1 cellular context compared by ENCODE assay signal in the genomic region with DNA sequence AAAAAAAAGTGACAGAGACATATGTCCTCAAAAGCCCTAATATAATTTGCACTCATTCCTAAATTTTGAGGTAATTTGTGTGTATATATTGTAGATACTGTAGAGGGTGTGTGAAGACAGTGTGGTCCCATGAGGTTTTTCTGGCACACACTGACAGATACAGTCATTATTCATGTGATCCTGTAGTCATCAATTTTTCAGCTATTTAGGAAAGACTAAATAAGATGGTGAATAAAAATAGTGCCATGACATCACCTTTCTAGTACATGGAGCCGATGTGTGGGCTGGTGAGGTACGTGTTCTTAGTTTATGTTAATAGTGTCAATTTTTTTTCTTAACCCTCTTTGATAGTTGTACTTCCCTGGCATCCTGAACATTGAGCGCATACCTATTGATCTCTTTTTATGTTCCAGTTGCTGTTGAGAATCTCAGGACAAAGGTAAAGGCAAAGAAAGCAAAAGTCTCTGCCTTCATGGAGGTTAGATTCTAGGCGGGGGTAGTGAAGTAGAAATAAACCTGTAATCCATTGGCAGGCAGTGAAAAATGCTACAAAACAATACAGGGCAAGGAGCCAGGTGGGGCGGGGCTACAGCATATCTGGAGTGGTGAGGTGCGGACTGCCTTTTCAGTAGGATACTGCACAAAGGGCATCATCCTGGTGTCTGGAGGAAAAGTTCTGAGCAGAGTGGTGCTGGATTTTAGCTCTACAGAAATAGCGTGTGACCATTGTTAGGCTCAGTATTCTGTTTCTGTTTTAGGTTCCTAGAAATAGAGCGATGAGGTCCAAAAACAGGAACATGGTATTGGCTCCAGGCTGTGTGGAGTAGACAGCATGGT.
A peak's percentile ranks its signal among the peaks of the same experiment; 100 is the strongest.
TF ChIP-seq lines count a peak whose summit lies in the region.

No MANE protein-coding gene starts in this region.

TF ChIP-seq in HEK293, 187 proteins besides CTCF, POLR2A, EP300 and RAD21 (continued from another document and continues in another):
- TF ChIP-seq RBAK (tag by site-specific recombination; IDR thresholded peaks at IDR 0.05) (no peak), ZBTB49 (tag by site-specific recombination; IDR thresholded peaks at IDR 0.05; ENCODE audit: low read depth) (no peak), ZNF266 (tag by site-specific recombination; IDR thresholded peaks at IDR 0.05; ENCODE audit: low read depth) (no peak), ZBTB48 (tag by site-specific recombination; IDR thresholded peaks at IDR 0.05) (no peak), BCL11B (tag by site-specific recombination; IDR thresholded peaks at IDR 0.05; ENCODE audit: low read depth) (no peak), KLF1 (tag by site-specific recombination; IDR thresholded peaks at IDR 0.05) (no peak), OVOL3 (tag by site-specific recombination; IDR thresholded peaks at IDR 0.05) (no peak), ZBTB8A (tag by site-specific recombination; IDR thresholded peaks at IDR 0.05) (no peak), TRIM28 (IDR thresholded peaks at IDR 0.05; ENCODE audit: borderline replicate concordance, low read length) (no peak), ZNF791 (tag by site-specific recombination; IDR thresholded peaks at IDR 0.05) (no peak), ZNF175 (tag by site-specific recombination; IDR thresholded peaks at IDR 0.05) (no peak), ZNF529 (tag by site-specific recombination; IDR thresholded peaks at IDR 0.05; ENCODE audit: insufficient replicate concordance) (no peak), ZBTB17 (tag by site-specific recombination; IDR thresholded peaks at IDR 0.05) (peak; percentile 58; the same call in 1 of the 2 replicates), ZNF664 (tag by site-specific recombination; IDR thresholded peaks at IDR 0.05) (no peak), ZNF558 (tag by site-specific recombination; IDR thresholded peaks at IDR 0.05) (0 out of 2 replicates have a peak, but pooled peaks have one; percentile 27), ZNF23 (tag by site-specific recombination; IDR thresholded peaks at IDR 0.05; ENCODE audit: borderline replicate concordance) (no peak), ZNF433 (tag by site-specific recombination; IDR thresholded peaks at IDR 0.05; ENCODE audit: low read depth) (no peak), ZNF302 (tag by site-specific recombination; IDR thresholded peaks at IDR 0.05; ENCODE audit: low read depth) (no peak), ZNF560 (tag by site-specific recombination; IDR thresholded peaks at IDR 0.05; ENCODE audit: borderline replicate concordance) (no peak), ZFHX2 (tag by site-specific recombination; conservative IDR thresholded peaks at IDR 0.05) (no peak; the same call in 1 of the 2 replicates), HOXD13 (CRISPR knock-in tag; IDR thresholded peaks at IDR 0.05; ENCODE audit: borderline replicate concordance) (no peak), ZNF473 (tag by site-specific recombination; IDR thresholded peaks at IDR 0.05) (no peak), PBX3 (CRISPR knock-in tag; IDR thresholded peaks at IDR 0.05) (no peak), ZNF777 (tag by site-specific recombination; IDR thresholded peaks at IDR 0.05; ENCODE audit: borderline replicate concordance) (no peak), ZBTB11 (tag by site-specific recombination; conservative IDR thresholded peaks at IDR 0.05; ENCODE audit: low read depth) (no peak), KLF16 (tag by site-specific recombination; IDR thresholded peaks at IDR 0.05) (no peak), ZNF596 (tag by site-specific recombination; IDR thresholded peaks at IDR 0.05) (no peak), ZNF747 (tag by site-specific recombination; IDR thresholded peaks at IDR 0.05) (no peak), ZNF843 (tag by site-specific recombination; IDR thresholded peaks at IDR 0.05) (no peak), REPIN1 (tag by site-specific recombination; IDR thresholded peaks at IDR 0.05; ENCODE audit: low read depth) (no peak), PRDM6 (tag by site-specific recombination; IDR thresholded peaks at IDR 0.05) (peak; percentile 23; the same call in 1 of the 2 replicates), ZSCAN4 (tag by site-specific recombination; IDR thresholded peaks at IDR 0.05) (peak; percentile 65; the same call in 1 of the 2 replicates), ZNF274 (IDR thresholded peaks at IDR 0.05; ENCODE audit: low read length) (no peak), ZNF274 (tag by site-specific recombination; IDR thresholded peaks at IDR 0.05; ENCODE audit: borderline replicate concordance) (no peak), FEZF1 (tag by site-specific recombination; IDR thresholded peaks at IDR 0.05) (0 out of 2 replicates have a peak, but pooled peaks have one; percentile 10)
- TF ChIP-seq, protein P1, sequence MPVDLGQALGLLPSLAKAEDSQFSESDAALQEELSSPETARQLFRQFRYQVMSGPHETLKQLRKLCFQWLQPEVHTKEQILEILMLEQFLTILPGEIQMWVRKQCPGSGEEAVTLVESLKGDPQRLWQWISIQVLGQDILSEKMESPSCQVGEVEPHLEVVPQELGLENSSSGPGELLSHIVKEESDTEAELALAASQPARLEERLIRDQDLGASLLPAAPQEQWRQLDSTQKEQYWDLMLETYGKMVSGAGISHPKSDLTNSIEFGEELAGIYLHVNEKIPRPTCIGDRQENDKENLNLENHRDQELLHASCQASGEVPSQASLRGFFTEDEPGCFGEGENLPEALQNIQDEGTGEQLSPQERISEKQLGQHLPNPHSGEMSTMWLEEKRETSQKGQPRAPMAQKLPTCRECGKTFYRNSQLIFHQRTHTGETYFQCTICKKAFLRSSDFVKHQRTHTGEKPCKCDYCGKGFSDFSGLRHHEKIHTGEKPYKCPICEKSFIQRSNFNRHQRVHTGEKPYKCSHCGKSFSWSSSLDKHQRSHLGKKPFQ (tag by site-specific recombination; IDR thresholded peaks at IDR 0.05) = no peak
- TF ChIP-seq, protein P2, sequence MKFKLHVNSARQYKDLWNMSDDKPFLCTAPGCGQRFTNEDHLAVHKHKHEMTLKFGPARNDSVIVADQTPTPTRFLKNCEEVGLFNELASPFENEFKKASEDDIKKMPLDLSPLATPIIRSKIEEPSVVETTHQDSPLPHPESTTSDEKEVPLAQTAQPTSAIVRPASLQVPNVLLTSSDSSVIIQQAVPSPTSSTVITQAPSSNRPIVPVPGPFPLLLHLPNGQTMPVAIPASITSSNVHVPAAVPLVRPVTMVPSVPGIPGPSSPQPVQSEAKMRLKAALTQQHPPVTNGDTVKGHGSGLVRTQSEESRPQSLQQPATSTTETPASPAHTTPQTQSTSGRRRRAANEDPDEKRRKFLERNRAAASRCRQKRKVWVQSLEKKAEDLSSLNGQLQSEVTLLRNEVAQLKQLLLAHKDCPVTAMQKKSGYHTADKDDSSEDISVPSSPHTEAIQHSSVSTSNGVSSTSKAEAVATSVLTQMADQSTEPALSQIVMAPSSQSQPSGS (tag by site-specific recombination; IDR thresholded peaks at IDR 0.05; ENCODE audit: low read depth) = peak; percentile 85
- TF ChIP-seq, protein P3, sequence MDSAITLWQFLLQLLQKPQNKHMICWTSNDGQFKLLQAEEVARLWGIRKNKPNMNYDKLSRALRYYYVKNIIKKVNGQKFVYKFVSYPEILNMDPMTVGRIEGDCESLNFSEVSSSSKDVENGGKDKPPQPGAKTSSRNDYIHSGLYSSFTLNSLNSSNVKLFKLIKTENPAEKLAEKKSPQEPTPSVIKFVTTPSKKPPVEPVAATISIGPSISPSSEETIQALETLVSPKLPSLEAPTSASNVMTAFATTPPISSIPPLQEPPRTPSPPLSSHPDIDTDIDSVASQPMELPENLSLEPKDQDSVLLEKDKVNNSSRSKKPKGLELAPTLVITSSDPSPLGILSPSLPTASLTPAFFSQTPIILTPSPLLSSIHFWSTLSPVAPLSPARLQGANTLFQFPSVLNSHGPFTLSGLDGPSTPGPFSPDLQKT (IDR thresholded peaks at IDR 0.05; ENCODE audit: borderline replicate concordance, low read depth, low read length) = no peak
- TF ChIP-seq, protein P4, sequence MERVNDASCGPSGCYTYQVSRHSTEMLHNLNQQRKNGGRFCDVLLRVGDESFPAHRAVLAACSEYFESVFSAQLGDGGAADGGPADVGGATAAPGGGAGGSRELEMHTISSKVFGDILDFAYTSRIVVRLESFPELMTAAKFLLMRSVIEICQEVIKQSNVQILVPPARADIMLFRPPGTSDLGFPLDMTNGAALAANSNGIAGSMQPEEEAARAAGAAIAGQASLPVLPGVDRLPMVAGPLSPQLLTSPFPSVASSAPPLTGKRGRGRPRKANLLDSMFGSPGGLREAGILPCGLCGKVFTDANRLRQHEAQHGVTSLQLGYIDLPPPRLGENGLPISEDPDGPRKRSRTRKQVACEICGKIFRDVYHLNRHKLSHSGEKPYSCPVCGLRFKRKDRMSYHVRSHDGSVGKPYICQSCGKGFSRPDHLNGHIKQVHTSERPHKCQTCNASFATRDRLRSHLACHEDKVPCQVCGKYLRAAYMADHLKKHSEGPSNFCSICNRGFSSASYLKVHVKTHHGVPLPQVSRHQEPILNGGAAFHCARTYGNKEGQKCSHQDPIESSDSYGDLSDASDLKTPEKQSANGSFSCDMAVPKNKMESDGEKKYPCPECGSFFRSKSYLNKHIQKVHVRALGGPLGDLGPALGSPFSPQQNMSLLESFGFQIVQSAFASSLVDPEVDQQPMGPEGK (tag by site-specific recombination; IDR thresholded peaks at IDR 0.05) = no peak; the same call in 1 of the 2 replicates
- TF ChIP-seq, protein P5, sequence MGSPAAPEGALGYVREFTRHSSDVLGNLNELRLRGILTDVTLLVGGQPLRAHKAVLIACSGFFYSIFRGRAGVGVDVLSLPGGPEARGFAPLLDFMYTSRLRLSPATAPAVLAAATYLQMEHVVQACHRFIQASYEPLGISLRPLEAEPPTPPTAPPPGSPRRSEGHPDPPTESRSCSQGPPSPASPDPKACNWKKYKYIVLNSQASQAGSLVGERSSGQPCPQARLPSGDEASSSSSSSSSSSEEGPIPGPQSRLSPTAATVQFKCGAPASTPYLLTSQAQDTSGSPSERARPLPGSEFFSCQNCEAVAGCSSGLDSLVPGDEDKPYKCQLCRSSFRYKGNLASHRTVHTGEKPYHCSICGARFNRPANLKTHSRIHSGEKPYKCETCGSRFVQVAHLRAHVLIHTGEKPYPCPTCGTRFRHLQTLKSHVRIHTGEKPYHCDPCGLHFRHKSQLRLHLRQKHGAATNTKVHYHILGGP (tag by site-specific recombination; IDR thresholded peaks at IDR 0.05) = no peak
